In the genomic region with DNA sequence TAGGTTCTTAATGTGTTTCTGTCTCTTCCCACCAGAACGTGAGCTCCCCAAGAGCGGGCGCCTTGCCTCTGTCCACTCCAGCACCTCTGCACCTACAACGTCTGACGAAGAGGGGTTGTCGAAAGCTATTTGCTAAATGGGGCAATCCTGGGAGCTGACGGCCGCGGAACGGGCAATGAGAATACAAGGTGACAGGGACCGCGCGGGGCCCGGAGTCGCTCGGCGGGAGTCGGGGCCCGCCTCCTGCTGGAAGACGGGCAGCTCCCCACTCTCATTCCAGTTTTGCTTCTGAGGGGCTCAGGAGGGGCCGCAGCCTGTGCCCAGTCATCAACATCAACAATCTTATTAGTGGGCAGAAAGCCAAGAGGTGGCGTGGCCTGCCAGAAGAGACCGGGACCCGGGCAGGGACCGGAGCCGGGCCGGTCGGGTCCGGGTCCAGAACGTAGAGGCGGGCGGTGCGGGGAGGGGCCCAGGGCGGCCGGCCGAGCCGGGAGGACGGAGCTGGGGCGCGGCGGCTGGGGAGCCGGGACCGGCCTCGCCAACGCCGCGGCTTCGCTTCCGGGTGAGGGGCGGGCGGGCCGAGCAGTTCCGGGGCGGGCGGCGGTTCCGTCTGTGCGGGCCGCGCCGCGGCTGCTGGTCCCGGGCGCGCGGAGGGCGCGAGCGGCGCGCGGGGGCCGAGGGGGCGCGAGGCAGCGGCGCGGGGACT, we compare ENCODE assay signal across 8 cellular contexts. TPM values are rescaled to one million over a fixed set of nuclear protein-coding genes. Genes with fewer than 3 reads are reported as not detected.
DNase-seq lines count a peak whose midpoint lies in the region; ATAC-seq and TF ChIP-seq lines count a peak whose summit lies in the region.

A gene (plus strand): TSS at position 603 of the 706 bp plus-strand sequence. CDS start 191 bp downstream, outside the sequence.

- POLR2A ChIA-PET in BJ (lab: Charles Lee), result interaction anchor here (1.0 kb wide), 1 partner anchor 9 kb away, joined by 5 read pairs; no protein-coding TSS in a partner anchor

- H3K27me3 ChIP-seq in BJ (ENCODE audit: control insufficient read depth, insufficient read depth, low read length), result no peaks in the 10 kb centered on the region
- H3K27me3 ChIP-seq in iPS-18a (ENCODE audit: control insufficient read depth, insufficient read depth, low read length), result peaks cover 22% of the 10 kb centered on the region

- H3K9me3 ChIP-seq in iPS-18a (ENCODE audit: control insufficient read depth, low read depth, low read length), result no peaks in the 10 kb centered on the region

- H3K9ac ChIP-seq in iPS-18a (ENCODE audit: low read length), result peak within 1 kb of the TSS; percentile 43

- H3K4me1 ChIP-seq in iPS-18a (ENCODE audit: control insufficient read depth, low read depth, low read length), result no peaks in the 10 kb centered on the region

- H3K4me3 ChIP-seq in BJ (ENCODE audit: low read depth, low read length) (peak within 1 kb of the TSS; percentile 94), iPS-18a (ENCODE audit: low read length) (peak within 1 kb of the TSS; percentile 79), skeletal muscle cell (ENCODE audit: low read depth, low read length) (peak within 1 kb of the TSS; percentile 91)

- no peak within 1 kb of the TSS for H3K27ac ChIP-seq in iPS-18a (ENCODE audit: low read length)

- peak within 1 kb of the TSS; percentile 73 to 97 (median 88) for H3K27ac Mint-ChIP-seq in brain

- peaks cover 65% of the 10 kb centered on the region for H3K4me1 Mint-ChIP-seq in brain

- ATAC-seq in GM19351 (IDR thresholded peaks at IDR 0.05; ENCODE audit: unreplicated experiment) (peak; percentile 75), HG03025 (IDR thresholded peaks at IDR 0.05; ENCODE audit: low FRiP score, unreplicated experiment) (no peak)

- H3K36me3 ChIP-seq in BJ (ENCODE audit: control insufficient read depth, insufficient read depth, low read length) (no peaks in the 10 kb centered on the region), iPS-18a (ENCODE audit: control insufficient read depth, low read depth, low read length) (no peaks in the 10 kb centered on the region)

- H3K4me3 Mint-ChIP-seq in brain, result peak within 1 kb of the TSS; percentile 89 to 96 (median 92)

- no peaks in the 10 kb centered on the region for H3K36me3 Mint-ChIP-seq in brain

- no peaks in the 10 kb centered on the region for H3K9me3 Mint-ChIP-seq in brain

- DNase-seq in BJ (ENCODE audit: low read depth) (no peak), LHCN-M2 (ENCODE audit: low read depth) (peak; percentile 62), T1000 (lab: John Stamatoyannopoulos, UW) (peak; percentile 32), skeletal muscle cell (ENCODE audit: low read depth) (no peak)

- CTCF ChIA-PET in BJ (lab: Yijun Ruan, JAX), result interaction anchor here (1.1 to 2.5 kb wide), 6 partner anchors 13 to 181 kb away, joined by 3 to 29 read pairs (median 4); a partner anchor contains a TSS

- TF ChIP-seq CTCF in BJ (IDR thresholded peaks at IDR 0.05; ENCODE audit: insufficient read depth, low read depth, low read length) (no peak), brain (conservative IDR thresholded peaks at IDR 0.05) (peak in 1 of 2 experiments; percentile 29)

- peaks cover 20% of the 10 kb centered on the region for H3K27me3 Mint-ChIP-seq in brain

RNA-seq across cellular contexts. Expression of the gene that starts here (rescaled TPM):
- polyA plus RNA-seq in BJ (2011; rRNA removed) (7.3 and 11.6 TPM in 2 replicates), brain (ENCODE audit: insufficient read depth, low read depth, low replicate concordance) (7.8 TPM)
- polyA minus RNA-seq in BJ (2011; rRNA and poly(A)+ RNA removed), result 8.1 and 10.0 TPM in 2 replicates
- 17.2 and 24.4 TPM in 2 replicates for total RNA-seq in LHCN-M2 (2014; rRNA removed)
- polyA plus RNA-seq in LHCN-M2 (2012), result 7.6 TPM

Comparison
In these comparisons a context has a peak if more than half of its experiments do, and no peak if none do; other contexts are left out.
1. DNase-seq: peak in LHCN-M2 (single experiment) and T1000 (single experiment); none in BJ (single experiment) and skeletal muscle cell (single experiment).
2. Peak in every context shown above with its lines, with median percentiles within 50 percentile points of each other: H3K4me3 ChIP-seq.